Comparison of ENCODE assay signal across 1 cellular context in the genomic region with DNA sequence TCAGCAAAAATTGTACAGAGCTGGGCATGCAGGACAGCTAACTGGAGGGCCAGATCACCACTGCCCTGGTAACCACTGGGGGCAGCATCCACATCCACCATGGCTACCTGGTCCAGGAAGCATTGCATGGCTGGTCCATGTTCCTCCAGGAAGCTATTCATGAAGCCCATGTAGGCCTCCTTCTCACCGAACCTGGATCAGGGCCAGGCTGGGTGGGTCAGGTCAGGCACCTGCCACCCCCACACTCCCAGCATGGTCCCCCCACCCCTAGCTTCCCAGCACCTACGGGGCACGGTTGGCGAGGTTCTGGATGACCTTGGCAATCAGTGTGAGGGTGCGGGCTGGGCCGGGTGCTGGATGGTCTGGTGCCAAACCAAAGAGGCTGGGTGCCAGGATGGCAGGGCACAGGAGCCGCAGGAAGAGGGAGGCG.
TF ChIP-seq lines count a peak whose summit lies in the region.

No MANE protein-coding gene starts in this region.

TF ChIP-seq in H1, 55 proteins besides CTCF, POLR2A, EP300 and RAD21:
- TF ChIP-seq GABPA (IDR thresholded peaks at IDR 0.05; ENCODE audit: borderline replicate concordance, insufficient read depth, low read length) (no peak), SIRT6 (IDR thresholded peaks at IDR 0.05; ENCODE audit: low read length) (no peak)
